ENCODE assay signal across 18 cellular contexts in genomic region chr20:295804-296203, GRCh38. TPM values are rescaled to one million over a fixed set of nuclear protein-coding genes. Genes with fewer than 3 reads are reported as not detected.
DNase-seq lines count a peak whose midpoint lies in the region; ATAC-seq and TF ChIP-seq lines count a peak whose summit lies in the region.
"Had no signal": no experiment of that assay in that cellular context is flagged by ENCODE, and none has a peak within 500 bp of the region (broad histone marks: within the 10 kb centered on the region; RNA-seq: fewer than 3 reads in every experiment).

No MANE protein-coding gene starts in this region.

- peaks cover 32% of the 10 kb centered on the region for H3K4me1 ChIP-seq in ACC112 (ENCODE audit: control insufficient read depth, insufficient read depth, low read length, unreplicated experiment)
- H3K4me1 ChIP-seq in CD8-positive, alpha-beta T cell (ENCODE audit: insufficient read depth, low read length) = peaks cover 38% of the 10 kb centered on the region
- peaks cover 19% of the 10 kb centered on the region for H3K4me1 ChIP-seq in mesendoderm (ENCODE audit: control insufficient read depth, low read depth, low read length)
- H3K4me1 ChIP-seq: BE2C had no signal

- no peak overlapping the region for H2BK5ac ChIP-seq in mesendoderm (ENCODE audit: low read length)

- H3K27ac ChIP-seq in ACC112 (ENCODE audit: low read depth, low read length) (no peak overlapping the region), mesendoderm (ENCODE audit: low read depth, low read length) (peak overlapping the region; percentile 25)
- no peak overlapping the region for H3K27ac ChIP-seq in CD8-positive, alpha-beta T cell (ENCODE audit: low read depth, low read length)

- H3K4me3 Mint-ChIP-seq in CD8-positive, alpha-beta T cell = peak overlapping the region; percentile 63
- peak overlapping the region; percentile 98 for H3K4me3 Mint-ChIP-seq in activated T-helper 17 cell treated with anti-CD3 and anti-CD28 coated beads, Interleukin-2, amount 50 U/mL, for 72 hours

- no peak overlapping the region for H4K8ac ChIP-seq in mesendoderm (ENCODE audit: low read depth, low read length)

- CTCF ChIA-PET in CD8-positive, alpha-beta T cell (lab: Charles Lee) = interaction anchor here (1.6 kb wide), 1 partner anchor 35 kb away, joined by 4 read pairs; no protein-coding TSS in a partner anchor

- intact Hi-C loops in CD8-positive, alpha-beta T cell (cut with DNase I, micrococcal nuclease) = loop anchor here in 1 of 2 experiments (2.0 kb wide), 1 partner anchor 247 kb away; the partner anchor contains the start of gene CSNK2A1

- WGBS in mesendoderm (ENCODE audit: extremely low coverage, insufficient coverage, low lambda C conversion rate) = no CpG with 5 or more reads among the region's 4 CpGs

- no peak overlapping the region for H4K5ac ChIP-seq in mesendoderm (ENCODE audit: low read length)

- H2BK15ac ChIP-seq in mesendoderm (replicated peaks; ENCODE audit: low read depth) = no peak overlapping the region

- H3K9me3 Mint-ChIP-seq in CD8-positive, alpha-beta T cell = no peaks in the 10 kb centered on the region
- H3K9me3 Mint-ChIP-seq in activated T-helper 17 cell treated with anti-CD3 and anti-CD28 coated beads, Interleukin-2, amount 50 U/mL, for 72 hours = no peaks in the 10 kb centered on the region

- H3K4ac ChIP-seq in mesendoderm (ENCODE audit: low read depth, low read length) = no peak overlapping the region

- H3K4me1 Mint-ChIP-seq in CD8-positive, alpha-beta T cell (ENCODE audit: low read depth) = peaks cover 39% of the 10 kb centered on the region
- H3K4me1 Mint-ChIP-seq in activated T-helper 17 cell treated with anti-CD3 and anti-CD28 coated beads, Interleukin-2, amount 50 U/mL, for 72 hours = peaks cover 22% of the 10 kb centered on the region

- no peak overlapping the region for H3K56ac ChIP-seq in mesendoderm (ENCODE audit: low read length)

- no peaks in the 10 kb centered on the region for H3K9me3 ChIP-seq in CD8-positive, alpha-beta T cell (ENCODE audit: low read length)
- H3K9me3 ChIP-seq: BE2C had no signal

- H2AFZ ChIP-seq in ACC112 (ENCODE audit: low read length, unreplicated experiment) = peak overlapping the region; percentile 16

- DNase-seq in CD8-positive, alpha-beta T cell = no peak
- DNase-seq in mesendoderm (peak; percentile 55), NCI-H1105 (lab: John Stamatoyannopoulos, UW) (no peak), SIG-M5 treated with dmso at 0.1 percent for 504 hours (lab: John Stamatoyannopoulos, UW; ENCODE audit: unreplicated experiment) (no peak), NCI-H1105 treated with DMSO at 0.1 percent for 48 hours (lab: John Stamatoyannopoulos, UW) (no peak), NCI-H1417 (lab: John Stamatoyannopoulos, UW) (no peak)
- DNase-seq: activated CD4-positive, alpha-beta T cell treated with anti-CD3 and anti-CD28 coated beads for 4 hours; activated gamma-delta T cell treated with Interleukin-2 at 50 U/mL for 16 hours; BE2C; DND-41; KBM-7; NCI-H2227 treated with DMSO at 0.1 percent for 48 hours; stimulated activated CD4-positive, alpha-beta T cell treated with anti-CD3 and anti-CD28 coated beads, Interleukin-12 subunit alpha, Interleukin-12 subunit beta, amount 100 ng/mL, for 4 hours had no signal

- H3K4me3 ChIP-seq in ACC112 (ENCODE audit: low read depth, low read length) = peak overlapping the region; percentile 6; the same call in 1 of the 2 replicates
- no peak overlapping the region for H3K4me3 ChIP-seq in CD8-positive, alpha-beta T cell (ENCODE audit: low read depth, low read length)
- no peak overlapping the region for H3K4me3 ChIP-seq in mesendoderm (ENCODE audit: low read length)

- H3K27me3 Mint-ChIP-seq in CD8-positive, alpha-beta T cell (ENCODE audit: low read depth) = no peaks in the 10 kb centered on the region
- no peaks in the 10 kb centered on the region for H3K27me3 Mint-ChIP-seq in activated T-helper 17 cell treated with anti-CD3 and anti-CD28 coated beads, Interleukin-2, amount 50 U/mL, for 72 hours

- no peak overlapping the region for H2AK5ac ChIP-seq in mesendoderm (ENCODE audit: low read length)

- peaks cover 7% of the 10 kb centered on the region for H3K79me1 ChIP-seq in mesendoderm (ENCODE audit: low read length)

- H2BK120ac ChIP-seq in mesendoderm (ENCODE audit: low read depth, low read length) = no peak overlapping the region

- H3K4me2 ChIP-seq in mesendoderm (ENCODE audit: low read length) = no peak overlapping the region

- H3K79me2 ChIP-seq in ACC112 (ENCODE audit: control insufficient read depth, insufficient read depth, low read length, unreplicated experiment) (peaks cover 40% of the 10 kb centered on the region), mesendoderm (ENCODE audit: control insufficient read depth, insufficient read depth, low read length) (peaks cover 18% of the 10 kb centered on the region)

- H3K36me3 ChIP-seq in ACC112 (ENCODE audit: insufficient read depth, low read length) = peaks cover 4% of the 10 kb centered on the region; the same call in 1 of the 2 replicates
- no peaks in the 10 kb centered on the region for H3K36me3 ChIP-seq in CD8-positive, alpha-beta T cell (ENCODE audit: insufficient read depth, low read length)
- H3K36me3 ChIP-seq in mesendoderm (ENCODE audit: control insufficient read depth, insufficient read depth, low read length) = no peaks in the 10 kb centered on the region

- no peak overlapping the region for H3K18ac ChIP-seq in mesendoderm (ENCODE audit: low read length)

- POLR2A ChIA-PET in CD8-positive, alpha-beta T cell (lab: Charles Lee) = interaction anchor here (3.9 kb wide), 1 partner anchor 29 kb away, joined by 44 read pairs; the partner anchor contains the start of gene SOX12

- no peaks in the 10 kb centered on the region for H3K27me3 ChIP-seq in ACC112 (ENCODE audit: insufficient read depth, low read length)
- no peaks in the 10 kb centered on the region for H3K27me3 ChIP-seq in CD8-positive, alpha-beta T cell (ENCODE audit: insufficient read depth, low read length)
- H3K27me3 ChIP-seq in mesendoderm (ENCODE audit: insufficient read depth, low read length, poor library complexity) = no peaks in the 10 kb centered on the region
- H3K27me3 ChIP-seq: BE2C had no signal

- peaks cover 16% of the 10 kb centered on the region for H3K36me3 Mint-ChIP-seq in CD8-positive, alpha-beta T cell
- peaks cover 38% of the 10 kb centered on the region for H3K36me3 Mint-ChIP-seq in activated T-helper 17 cell treated with anti-CD3 and anti-CD28 coated beads, Interleukin-2, amount 50 U/mL, for 72 hours (ENCODE audit: low read depth)

- no peak overlapping the region for H3K23ac ChIP-seq in mesendoderm (ENCODE audit: low read length)

- no peak for ATAC-seq in CD8-positive, alpha-beta T cell
- no peak for ATAC-seq in activated T-helper 17 cell treated with anti-CD3 and anti-CD28 coated beads, Interleukin-2, amount 50 U/mL, for 72 hours (replicated peaks)
- ATAC-seq: left lobe of liver had no signal

- H3K27ac Mint-ChIP-seq in CD8-positive, alpha-beta T cell = peak overlapping the region; percentile 41
- H3K27ac Mint-ChIP-seq in activated T-helper 17 cell treated with anti-CD3 and anti-CD28 coated beads, Interleukin-2, amount 50 U/mL, for 72 hours = peak overlapping the region; percentile 31

- no peak for TF ChIP-seq CTCF in CD8-positive, alpha-beta T cell (IDR thresholded peaks at IDR 0.05)

- no peak overlapping the region for H3K9ac ChIP-seq in mesendoderm (ENCODE audit: low read length)

RNA-seq across cellular contexts. Expression of gene ZCCHC3, which starts 1.6 kb away (rescaled TPM):
- 10 to 100 TPM; 21.8 to 22.0 TPM for total RNA-seq in CD8-positive, alpha-beta T cell
- 10 to 100 TPM; 16.0 to 16.6 TPM for total RNA-seq in activated T-helper 17 cell treated with anti-CD3 and anti-CD28 coated beads, Interleukin-2, amount 50 U/mL, for 72 hours
- 26.5 TPM for polyA plus RNA-seq in mesendoderm (2013, experiment 1 of 2)
- polyA plus RNA-seq in mesendoderm (2013, experiment 2 of 2) = 26.9 TPM

RNA-seq across cellular contexts. Expression of gene C20orf96, which starts 5.3 kb away (rescaled TPM):
- total RNA-seq in CD8-positive, alpha-beta T cell = 1 to 10 TPM; 1.9 to 2.6 TPM
- total RNA-seq in activated T-helper 17 cell treated with anti-CD3 and anti-CD28 coated beads, Interleukin-2, amount 50 U/mL, for 72 hours = 1 to 10 TPM; 5.2 to 6.0 TPM
- 8.2 TPM for polyA plus RNA-seq in mesendoderm (2013, experiment 1 of 2)
- 8.2 TPM for polyA plus RNA-seq in mesendoderm (2013, experiment 2 of 2)

RNA-seq across cellular contexts. Expression of gene SOX12, which starts 29.5 kb away (rescaled TPM):
- 10 to 100 TPM; 10.3 to 11.1 TPM for total RNA-seq in CD8-positive, alpha-beta T cell
- total RNA-seq in activated T-helper 17 cell treated with anti-CD3 and anti-CD28 coated beads, Interleukin-2, amount 50 U/mL, for 72 hours = 1 to 10 TPM; 4.0 to 6.5 TPM
- polyA plus RNA-seq in mesendoderm (2013, experiment 1 of 2) = 15.5 TPM
- 15.5 TPM for polyA plus RNA-seq in mesendoderm (2013, experiment 2 of 2)

RNA-seq across cellular contexts. Expression of gene DEFB132, which starts 38.3 kb away (rescaled TPM):
- total RNA-seq in CD8-positive, alpha-beta T cell = not detected
- total RNA-seq in activated T-helper 17 cell treated with anti-CD3 and anti-CD28 coated beads, Interleukin-2, amount 50 U/mL, for 72 hours = not detected
- polyA plus RNA-seq in mesendoderm (2013, experiment 1 of 2) = not detected
- polyA plus RNA-seq in mesendoderm (2013, experiment 2 of 2) = not detected
- total RNA-seq: myocyte; T-helper 1 cell treated with Interleukin-12 subunit alpha and Interleukin-12 subunit beta and Interleukin-4 antibody, amounts not matched to agents 30 ng/mL and 1 ng/mL, for 36 hours had no signal

RNA-seq across cellular contexts. Expression of gene NRSN2, which starts 51.1 kb away (rescaled TPM):
- total RNA-seq in CD8-positive, alpha-beta T cell = 1 to 10 TPM; 1.3 to 1.4 TPM
- 1 to 10 TPM; 4.3 to 5.2 TPM for total RNA-seq in activated T-helper 17 cell treated with anti-CD3 and anti-CD28 coated beads, Interleukin-2, amount 50 U/mL, for 72 hours
- polyA plus RNA-seq in mesendoderm (2013, experiment 1 of 2) = 10.5 TPM
- 10.6 TPM for polyA plus RNA-seq in mesendoderm (2013, experiment 2 of 2)
